Comparison of ENCODE assay signal across 8 cellular contexts in the genomic region with DNA sequence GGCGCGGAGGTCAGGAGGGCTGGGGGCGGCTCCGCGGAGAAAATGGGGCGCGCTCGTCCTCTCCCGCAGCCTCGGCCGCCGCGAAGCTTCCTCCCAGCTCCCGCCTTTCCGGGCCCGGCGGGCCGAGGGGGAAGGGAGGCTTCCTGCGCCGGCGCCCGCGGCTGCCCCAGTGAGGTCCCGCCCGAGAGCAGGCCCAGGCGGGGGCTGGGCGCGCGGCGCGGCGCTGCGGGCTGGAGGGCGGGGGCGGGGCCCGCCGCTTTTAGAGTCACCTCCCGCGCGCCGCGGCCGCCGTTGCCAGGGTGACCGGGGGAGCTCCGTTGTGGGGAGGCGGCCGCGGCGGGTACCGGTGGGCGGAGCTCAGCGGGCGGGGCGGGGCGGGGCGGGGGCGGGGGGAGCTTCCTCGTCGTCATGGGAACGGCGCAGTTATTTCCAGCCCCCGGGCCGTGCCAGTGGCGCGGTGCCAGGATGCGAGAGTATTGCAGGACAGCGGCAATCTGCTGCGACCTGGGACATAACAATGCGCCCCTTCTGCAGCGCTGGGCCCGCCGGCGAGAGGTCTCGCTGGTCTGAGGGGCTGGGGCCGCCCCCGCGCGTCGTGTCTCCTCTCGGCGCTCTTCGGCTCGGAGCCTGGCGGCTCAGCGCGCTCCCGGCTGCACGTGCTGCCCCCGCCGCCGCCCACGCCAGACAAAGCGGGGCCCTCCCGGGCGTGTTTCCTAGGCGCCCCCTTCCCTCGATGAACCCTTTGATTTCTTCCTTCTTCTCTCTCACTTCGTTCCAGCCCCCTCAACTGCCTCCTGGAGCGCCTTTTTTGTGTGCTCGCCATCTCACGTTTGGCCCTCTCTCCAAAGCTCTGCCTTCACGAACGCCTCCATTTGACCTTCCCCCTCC. TPM values are rescaled to one million over a fixed set of nuclear protein-coding genes. Genes with fewer than 3 reads are reported as not detected.
DNase-seq lines count a peak whose midpoint lies in the region; TF ChIP-seq lines count a peak whose summit lies in the region.

No MANE protein-coding gene starts in this region.

- no peaks in the 10 kb centered on the region for H3K36me3 Mint-ChIP-seq in neural crest cell (ENCODE audit: low read depth)

- H3K4me3 Mint-ChIP-seq in neural crest cell = peak overlapping the region; percentile 91

- peaks cover 65% of the 10 kb centered on the region for H3K4me1 Mint-ChIP-seq in neural crest cell

- H3K9me3 Mint-ChIP-seq in neural crest cell = peaks cover 4% of the 10 kb centered on the region

- TF ChIP-seq POLR2A in stomach (IDR thresholded peaks at IDR 0.05) = peak in 1 of 4 donors; percentile 36

- no peaks in the 10 kb centered on the region for H3K36me3 ChIP-seq in stomach

- peak overlapping the region; percentile 37 to 90 (median 89) for H3K27ac ChIP-seq in stomach

- DNase-seq in Daoy (ENCODE audit: low read depth) (peak; percentile 95), H4 (ENCODE audit: low spot score) (peak; percentile 81), M059J (ENCODE audit: low read depth) (peak; percentile 89), SHP77 treated with DMSO at 0.1 percent for 48 hours (lab: John Stamatoyannopoulos, UW) (peak; percentile 87), activated gamma-delta T cell (lab: John Stamatoyannopoulos, UW) (peak; percentile 97), fibroblast of villous mesenchyme (ENCODE audit: low read depth) (peak; percentile 93), neural crest cell (ENCODE audit: low read depth, low spot score) (peak; percentile 82), stomach (peak; percentile 96)

- TF ChIP-seq EP300 in stomach (IDR thresholded peaks at IDR 0.05) = no peak

- H3K4me1 ChIP-seq in stomach = peaks cover 13 to 53% (median 34%) of the 10 kb centered on the region in 4 donors

- TF ChIP-seq CTCF in fibroblast of villous mesenchyme (IDR thresholded peaks at IDR 0.05; ENCODE audit: insufficient read depth, low read depth, low read length) (no peak), neural crest cell (conservative IDR thresholded peaks at IDR 0.05) (no peak), stomach (IDR thresholded peaks at IDR 0.05) (no peak)

- H3K27me3 Mint-ChIP-seq in neural crest cell (ENCODE audit: low read depth) = peaks cover 14% of the 10 kb centered on the region

- intact Hi-C loops in stomach (cut with DNase I; ENCODE audit: low total_unique reads) = no loop called here

- H3K27ac Mint-ChIP-seq in neural crest cell (ENCODE audit: unreplicated experiment) = peak overlapping the region; percentile 99

- no peaks in the 10 kb centered on the region for H3K27me3 ChIP-seq in stomach

- peak overlapping the region; percentile 78 for H3K4me3 ChIP-seq in fibroblast of villous mesenchyme (ENCODE audit: low read depth, low read length)
- H3K4me3 ChIP-seq in stomach = peak overlapping the region; percentile 64 to 74 (median 69)

- WGBS in stomach, 5 donors = 1 to 5% (median 2%) methylated on average over 24 to 104 of the region's 104 CpGs

- H3K9me3 ChIP-seq in stomach = no peaks in the 10 kb centered on the region

RNA-seq across cellular contexts. Expression of gene IER5, which starts 16.9 kb away (rescaled TPM):
- 20.3 and 22.3 TPM in 2 replicates for total RNA-seq in Daoy (2014; rRNA removed; shearing (Covaris generic))
- 4.7 and 6.0 TPM in 2 replicates for total RNA-seq in H4 (2014; rRNA removed; shearing (Covaris generic))
- 25.6 and 28.0 TPM in 2 replicates for total RNA-seq in M059J (2014; rRNA removed; shearing (Covaris generic))
- 31.2 and 45.3 TPM in 2 replicates for total RNA-seq in fibroblast of villous mesenchyme
- total RNA-seq in neural crest cell = 7.5 and 7.7 TPM in 2 replicates
- 10 to 100 TPM in 3 of 5 donors, 1 to 10 TPM in 2; 1.2 to 33.3 (median 13.6) TPM for total RNA-seq in stomach
- polyA plus RNA-seq in stomach = 10 to 100 TPM in 1 of 3 donors, 1 to 10 TPM in 2; 4.3 to 10.4 (median 6.4) TPM

Comparison
In these comparisons a context has a peak if more than half of its experiments do, and no peak if none do; other contexts are left out.
1. Peak in every context shown above with its lines: DNase-seq, H3K4me3 ChIP-seq and H3K27ac ChIP-seq.